Comparison of ENCODE assay signal across 1 cellular context in genomic region chr17:4501295-4501949, GRCh38.
TF ChIP-seq lines count a peak whose summit lies in the region.

No MANE protein-coding gene starts in this region.

TF ChIP-seq in GM23338, 12 proteins besides CTCF, POLR2A, EP300 and RAD21:
- no peak for TF ChIP-seq ETS1 (IDR thresholded peaks at IDR 0.05)
- no peak for TF ChIP-seq STAT1 (IDR thresholded peaks at IDR 0.05; ENCODE audit: unreplicated experiment)
- TF ChIP-seq EZH2 (IDR thresholded peaks at IDR 0.05; ENCODE audit: low read depth, unreplicated experiment), result no peak
- TF ChIP-seq ZNF462 (CRISPR knock-in tag; IDR thresholded peaks at IDR 0.05), result no peak
- no peak for TF ChIP-seq EZH2phosphoT487 (IDR thresholded peaks at IDR 0.05; ENCODE audit: unreplicated experiment)
